8 cellular contexts compared by ENCODE assay signal in genomic region chr6:134316733-134317431, GRCh38. TPM values are rescaled to one million over a fixed set of nuclear protein-coding genes. Genes with fewer than 3 reads are reported as not detected.
DNase-seq lines count a peak whose midpoint lies in the region; ATAC-seq, FAIRE-seq and TF ChIP-seq lines count a peak whose summit lies in the region.

No MANE protein-coding gene starts in this region.

- no peak overlapping the region for H3K27ac Mint-ChIP-seq in stimulated activated naive CD8-positive, alpha-beta T cell treated with anti-CD3 and anti-CD28 coated beads, Interleukin-15, Interleukin-2, amounts not matched to agents 100 ng/mL and 50 ng/mL, for 24 hours

- H3K36me3 Mint-ChIP-seq in stimulated activated naive CD8-positive, alpha-beta T cell treated with anti-CD3 and anti-CD28 coated beads, Interleukin-15, Interleukin-2, amounts not matched to agents 100 ng/mL and 50 ng/mL, for 24 hours (ENCODE audit: low read depth) = no peaks in the 10 kb centered on the region

- no peak for DNase-seq in stimulated activated naive CD8-positive, alpha-beta T cell treated with anti-CD3 and anti-CD28 coated beads, Interleukin-15, Interleukin-2, amounts not matched to agents 100 U/mL and 50 U/mL, for 24 hours
- DNase-seq in bronchial epithelial cell (ENCODE audit: low read depth) (no peak), midbrain (lab: John Stamatoyannopoulos, UW) (peak; percentile 76), OCI-M1 (lab: John Stamatoyannopoulos, UW) (no peak), MV-4-11 (lab: John Stamatoyannopoulos, UW) (no peak), NCI-H2171 (lab: John Stamatoyannopoulos, UW) (no peak), epidermal melanocyte (ENCODE audit: insufficient read length, low spot score) (no peak)

- no peaks in the 10 kb centered on the region for H3K27me3 ChIP-seq in bronchial epithelial cell (ENCODE audit: control insufficient read depth, insufficient read depth, low read length)

- H3K9me3 Mint-ChIP-seq in stimulated activated naive CD8-positive, alpha-beta T cell treated with anti-CD3 and anti-CD28 coated beads, Interleukin-15, Interleukin-2, amounts not matched to agents 100 ng/mL and 50 ng/mL, for 24 hours = peaks cover 7% of the 10 kb centered on the region

- peak overlapping the region; percentile 38 for H3K4me3 ChIP-seq in bronchial epithelial cell (ENCODE audit: low read depth, low read length)

- no peaks in the 10 kb centered on the region for H3K36me3 ChIP-seq in bronchial epithelial cell (ENCODE audit: control insufficient read depth, insufficient read depth, low read length)

- peaks cover 43% of the 10 kb centered on the region for H3K27me3 Mint-ChIP-seq in stimulated activated naive CD8-positive, alpha-beta T cell treated with anti-CD3 and anti-CD28 coated beads, Interleukin-15, Interleukin-2, amounts not matched to agents 100 ng/mL and 50 ng/mL, for 24 hours

- H3K4me3 Mint-ChIP-seq in stimulated activated naive CD8-positive, alpha-beta T cell treated with anti-CD3 and anti-CD28 coated beads, Interleukin-15, Interleukin-2, amounts not matched to agents 100 ng/mL and 50 ng/mL, for 24 hours = peak overlapping the region; percentile 82

- TF ChIP-seq CTCF in bronchial epithelial cell (IDR thresholded peaks at IDR 0.05; ENCODE audit: insufficient read depth, low read length, severe bottlenecking) = no peak

- H3K4me1 Mint-ChIP-seq in stimulated activated naive CD8-positive, alpha-beta T cell treated with anti-CD3 and anti-CD28 coated beads, Interleukin-15, Interleukin-2, amounts not matched to agents 100 ng/mL and 50 ng/mL, for 24 hours (ENCODE audit: low read depth) = peaks cover 17% of the 10 kb centered on the region

- ATAC-seq in stimulated activated naive CD8-positive, alpha-beta T cell treated with anti-CD3 and anti-CD28 coated beads, Interleukin-15, Interleukin-2, amounts not matched to agents 100 U/mL and 50 U/mL, for 24 hours = no peak

- no peak for FAIRE-seq in bronchial epithelial cell (lab: Jason Lieb, UNC)

RNA-seq across cellular contexts. Expression of gene SGK1, which starts 1.0 kb away (rescaled TPM):
- 13.4 and 73.4 TPM in 2 replicates for total RNA-seq in bronchial epithelial cell
